23 cellular contexts compared by ENCODE assay signal in genomic region chr20:41447026-41447425, GRCh38.
"Had no signal": no experiment of that assay in that cellular context is flagged by ENCODE, and none has a peak within 500 bp of the region (broad histone marks: within the 10 kb centered on the region; RNA-seq: fewer than 3 reads in every experiment).

No MANE protein-coding gene starts in this region.

- H3K4me1 ChIP-seq: esophagus muscularis mucosa, foreskin keratinocyte, gastroesophageal sphincter, left lung, lower lobe of right lung had no signal

- H3K4me3 Mint-ChIP-seq: immature natural killer cell, mesothelial cell of epicardium, naive B cell had no signal

- H3K27ac Mint-ChIP-seq: immature natural killer cell, mesothelial cell of epicardium had no signal

- DNase-seq: dermis blood vessel endothelial cell; dorsolateral prefrontal cortex; effector CD4-positive, alpha-beta T cell; effector memory CD4-positive, alpha-beta T cell; foreskin keratinocyte; heart left ventricle; hypothalamus; immature natural killer cell; islet precursor cell; kidney; kidney glomerular epithelial cell; left colon; left lung; left ventricle myocardium superior; lower lobe of right lung; mesenchymal stem cell; mucosa of descending colon; naive B cell had no signal

- H3K9me3 ChIP-seq: esophagus muscularis mucosa, gastroesophageal sphincter, heart left ventricle, left lung, lower lobe of right lung, mucosa of descending colon had no signal

- H3K4me3 ChIP-seq: coronary artery, dorsolateral prefrontal cortex, esophagus muscularis mucosa, gastroesophageal sphincter, heart left ventricle, hepatocyte, left lung, lower lobe of right lung, mucosa of descending colon had no signal

- H3K27me3 Mint-ChIP-seq: naive B cell had no signal

- H3K9me3 Mint-ChIP-seq: immature natural killer cell, mesothelial cell of epicardium, naive B cell had no signal

- H3K4me1 Mint-ChIP-seq: immature natural killer cell, mesothelial cell of epicardium had no signal

- ATAC-seq: foreskin keratinocyte, gastroesophageal sphincter, heart left ventricle, left colon, left lung, left ventricle myocardium superior, lower lobe of right lung, mucosa of descending colon had no signal

- H3K27me3 ChIP-seq: dorsolateral prefrontal cortex, esophagus muscularis mucosa, foreskin keratinocyte, gastroesophageal sphincter, heart left ventricle, hepatocyte, left lung had no signal

- H3K27ac ChIP-seq: coronary artery, dorsolateral prefrontal cortex, esophagus muscularis mucosa, foreskin keratinocyte, gastroesophageal sphincter, heart left ventricle, hepatocyte, left lung, lower lobe of right lung had no signal
